14 cellular contexts compared by ENCODE assay signal in genomic region chr13:33612641-33613638, GRCh38.
DNase-seq lines count a peak whose midpoint lies in the region; ATAC-seq and TF ChIP-seq lines count a peak whose summit lies in the region.
"Had no signal": no experiment of that assay in that cellular context is flagged by ENCODE, and none has a peak within 500 bp of the region (broad histone marks: within the 10 kb centered on the region; RNA-seq: fewer than 3 reads in every experiment).

No MANE protein-coding gene starts in this region.

- H3K9me3 Mint-ChIP-seq in activated naive CD4-positive, alpha-beta T cell treated with anti-CD3 and anti-CD28 coated beads, Interleukin-2, amount 50 U/mL, for 24 hours = no peaks in the 10 kb centered on the region

- H3K4me1 Mint-ChIP-seq in activated naive CD4-positive, alpha-beta T cell treated with anti-CD3 and anti-CD28 coated beads, Interleukin-2, amount 50 U/mL, for 24 hours = peaks cover 30% of the 10 kb centered on the region

- no peak overlapping the region for H2AFZ ChIP-seq in mammary epithelial cell (ENCODE audit: low read depth, low read length)

- peak; percentile 23 for DNase-seq in GM10266 (ENCODE audit: extremely low spot score)
- no peak for DNase-seq in HuH-7 (ENCODE audit: low spot score)
- DNase-seq in mammary epithelial cell = no peak
- DNase-seq in H4 (ENCODE audit: low spot score) = no peak
- DNase-seq in retina = no peak
- DNase-seq: erythroblast, NCI-H1105, sigmoid colon, testis had no signal

- peaks cover 2% of the 10 kb centered on the region for H3K27me3 Mint-ChIP-seq in activated naive CD4-positive, alpha-beta T cell treated with anti-CD3 and anti-CD28 coated beads, Interleukin-2, amount 50 U/mL, for 24 hours

- BruUV-seq in mammary epithelial cell (replicated peaks; lab: Mats Ljungman, UMichigan) = no TSS peak

- H3K36me3 Mint-ChIP-seq in activated naive CD4-positive, alpha-beta T cell treated with anti-CD3 and anti-CD28 coated beads, Interleukin-2, amount 50 U/mL, for 24 hours = no peaks in the 10 kb centered on the region

- dilution Hi-C loops in mammary epithelial cell (cut with HindIII; ENCODE audit: low sequenced_read_pairs) = no loop called here

- in situ Hi-C loops in mammary epithelial cell (cut with MboI; ENCODE audit: low sequenced_read_pairs in 2 of 2) = no loop called here

- H3K27ac ChIP-seq in mammary epithelial cell (ENCODE audit: insufficient read depth, low read depth, low read length) = no peak overlapping the region
- H3K27ac ChIP-seq: SK-N-MC, testis had no signal

- ATAC-seq in GM19023 (IDR thresholded peaks at IDR 0.05; ENCODE audit: unreplicated experiment) (peak; percentile 74), HG03039 (IDR thresholded peaks at IDR 0.05; ENCODE audit: unreplicated experiment) (peak; percentile 73)
- ATAC-seq: left lobe of liver had no signal

- TF ChIP-seq CTCF in GM10266 (IDR thresholded peaks at IDR 0.05; ENCODE audit: control insufficient read depth, insufficient read depth, low read depth, missing control alignments) = no peak
- no peak for TF ChIP-seq CTCF in mammary epithelial cell (conservative IDR thresholded peaks at IDR 0.05 in 1 of 2, IDR thresholded peaks at IDR 0.05 in 1 of 2; ENCODE audit: extremely low read depth in 1 of 2, insufficient read depth in 1 of 2, low read depth in 1 of 2, low read length in 2 of 2)

- no peak overlapping the region for H3K9ac ChIP-seq in mammary epithelial cell (ENCODE audit: insufficient read depth, low read length)

- intact Hi-C loops in mammary epithelial cell (cut with micrococcal nuclease) = no loop called here

- no peak overlapping the region for H3K4me3 Mint-ChIP-seq in activated naive CD4-positive, alpha-beta T cell treated with anti-CD3 and anti-CD28 coated beads, Interleukin-2, amount 50 U/mL, for 24 hours

- no peak overlapping the region for H3K4me2 ChIP-seq in mammary epithelial cell (ENCODE audit: insufficient read depth, low read depth, low read length)

- H3K27me3 ChIP-seq in mammary epithelial cell (ENCODE audit: insufficient read depth, low read length) = no peaks in the 10 kb centered on the region
- H3K27me3 ChIP-seq: sigmoid colon, testis had no signal

- WGBS in mammary epithelial cell (ENCODE audit: low coverage, missing lambda C conversion rate) = 76% methylated on average over 3 of the region's 4 CpGs

- H3K27ac Mint-ChIP-seq in activated naive CD4-positive, alpha-beta T cell treated with anti-CD3 and anti-CD28 coated beads, Interleukin-2, amount 50 U/mL, for 24 hours = peak overlapping the region; percentile 83

- no peaks in the 10 kb centered on the region for H3K79me2 ChIP-seq in mammary epithelial cell (ENCODE audit: insufficient read depth, low read length)

- CTCF ChIA-PET in mammary epithelial cell (lab: Charles Lee; ENCODE audit: low non-redundant PET) = no interaction called here

- H3K4me3 ChIP-seq in mammary epithelial cell (replicated peaks in 1 of 3; ENCODE audit: insufficient read depth in 1 of 3, low read depth in 2 of 3, low read length in 3 of 3) = no peak overlapping the region
- H3K4me3 ChIP-seq: sigmoid colon, SK-N-MC, testis had no signal

- no peaks in the 10 kb centered on the region for H3K4me1 ChIP-seq in mammary epithelial cell (ENCODE audit: insufficient read depth, low read length)

- H3K36me3 ChIP-seq in mammary epithelial cell (ENCODE audit: insufficient read depth, low read length) = no peaks in the 10 kb centered on the region
- H3K36me3 ChIP-seq: sigmoid colon had no signal

- no peaks in the 10 kb centered on the region for H4K20me1 ChIP-seq in mammary epithelial cell (ENCODE audit: insufficient read depth, low read length)

- H3K9me3 ChIP-seq in mammary epithelial cell (replicated peaks; ENCODE audit: insufficient read depth, low read length) = no peaks in the 10 kb centered on the region
- H3K9me3 ChIP-seq: sigmoid colon, testis had no signal
